29 cellular contexts compared by ENCODE assay signal in the genomic region with DNA sequence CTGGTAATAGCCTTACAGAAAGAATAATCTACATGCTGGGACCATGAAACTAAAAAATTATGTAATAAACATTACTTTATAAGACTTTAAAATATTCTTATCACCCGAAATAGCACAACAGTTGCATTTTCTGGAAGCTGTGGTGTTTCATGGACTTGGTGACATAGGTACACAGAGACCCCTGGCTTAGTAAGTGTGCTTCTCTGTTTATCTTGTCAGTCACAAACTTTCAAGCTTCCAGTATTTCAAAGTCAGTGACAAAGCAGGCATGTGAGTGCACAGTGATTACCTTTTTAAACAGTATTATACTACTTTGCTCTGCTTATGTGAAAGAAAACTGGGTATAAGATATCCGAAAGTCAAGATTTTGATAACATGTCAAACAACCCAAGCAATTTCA.
"Had no signal": no experiment of that assay in that cellular context is flagged by ENCODE, and none has a peak within 500 bp of the region (broad histone marks: within the 10 kb centered on the region; RNA-seq: fewer than 3 reads in every experiment).

No MANE protein-coding gene starts in this region.

- ATAC-seq: effector memory CD8-positive, alpha-beta T cell; esophagus mucosa; foreskin keratinocyte; gastrocnemius medialis; gastroesophageal sphincter; heart left ventricle; heart right ventricle had no signal

- H3K27ac Mint-ChIP-seq: dendritic cell treated with granulocyte-macrophage colony-stimulating factor and Interleukin-4, amounts not matched to agents 40 ng/mL and 50 ng/mL, for 4 days; effector memory CD8-positive, alpha-beta T cell; endodermal cell had no signal

- DNase-seq: colonic mucosa; cortex of kidney; dermis blood vessel endothelial cell; dorsolateral prefrontal cortex; effector CD4-positive, alpha-beta T cell; effector CD8-positive, alpha-beta T cell; effector memory CD4-positive, alpha-beta T cell; effector memory CD8-positive, alpha-beta T cell; endodermal cell; erythroblast; esophagus squamous epithelium; foreskin fibroblast; foreskin keratinocyte; foreskin melanocyte; gastrocnemius medialis; glutamatergic neuron; head of caudate nucleus; heart left ventricle; heart right ventricle had no signal

- H3K27me3 Mint-ChIP-seq: dendritic cell treated with granulocyte-macrophage colony-stimulating factor and Interleukin-4, amounts not matched to agents 40 ng/mL and 50 ng/mL, for 4 days; effector memory CD8-positive, alpha-beta T cell had no signal

- H3K9me3 Mint-ChIP-seq: dendritic cell treated with granulocyte-macrophage colony-stimulating factor and Interleukin-4, amounts not matched to agents 40 ng/mL and 50 ng/mL, for 4 days; effector memory CD8-positive, alpha-beta T cell; endodermal cell had no signal

- H3K27me3 ChIP-seq: colonic mucosa, dorsolateral prefrontal cortex, esophagus muscularis mucosa, esophagus squamous epithelium, foreskin keratinocyte, gastrocnemius medialis, gastroesophageal sphincter, heart left ventricle, heart right ventricle had no signal

- H3K4me1 Mint-ChIP-seq: endodermal cell had no signal

- H3K27ac ChIP-seq: colonic mucosa, coronary artery, dorsolateral prefrontal cortex, epithelial cell of prostate, esophagus muscularis mucosa, esophagus squamous epithelium, foreskin keratinocyte, gastrocnemius medialis, gastroesophageal sphincter, heart left ventricle, heart right ventricle had no signal

- H3K4me3 Mint-ChIP-seq: dendritic cell treated with granulocyte-macrophage colony-stimulating factor and Interleukin-4, amounts not matched to agents 40 ng/mL and 50 ng/mL, for 4 days; effector memory CD8-positive, alpha-beta T cell; endodermal cell had no signal

- H3K36me3 ChIP-seq: colonic mucosa, gastrocnemius medialis had no signal

- H3K4me1 ChIP-seq: colonic mucosa, foreskin keratinocyte had no signal

- FAIRE-seq: colon, endometrium, endothelial cell of umbilical vein, frontal cortex had no signal

- H3K9me3 ChIP-seq: colonic mucosa, esophagus muscularis mucosa, esophagus squamous epithelium, gastrocnemius medialis, gastroesophageal sphincter, heart left ventricle, heart right ventricle had no signal

- H3K4me3 ChIP-seq: colonic mucosa, coronary artery, dorsolateral prefrontal cortex, esophagus muscularis mucosa, esophagus squamous epithelium, gastrocnemius medialis, gastroesophageal sphincter, heart left ventricle, heart right ventricle had no signal
